Comparison of ENCODE assay signal across 1 cellular context in genomic region chr7:108211382-108212201, GRCh38.
TF ChIP-seq lines count a peak whose summit lies in the region.

No MANE protein-coding gene starts in this region.

TF ChIP-seq in HCT116, 20 proteins besides CTCF, POLR2A, EP300 and RAD21 (continued from another document):
- TF ChIP-seq REST (IDR thresholded peaks at IDR 0.05; ENCODE audit: low read depth) (no peak), EZH2phosphoT487 (IDR thresholded peaks at IDR 0.05; ENCODE audit: borderline replicate concordance) (no peak), YY1 (IDR thresholded peaks at IDR 0.05; ENCODE audit: extremely low read depth, insufficient replicate concordance, low read depth, low read length) (no peak), FOSL1 (IDR thresholded peaks at IDR 0.05; ENCODE audit: low read depth) (peak; percentile 58), ZBTB33 (IDR thresholded peaks at IDR 0.05; ENCODE audit: extremely low read depth, insufficient replicate concordance, low read length) (no peak), CEBPB (IDR thresholded peaks at IDR 0.05; ENCODE audit: low read depth) (no peak), MAX (IDR thresholded peaks at IDR 0.05) (no peak), ZFX (IDR thresholded peaks at IDR 0.05) (peak; percentile 64), ZNF274 (IDR thresholded peaks at IDR 0.05; ENCODE audit: low read depth, low read length) (no peak), CBX3 (IDR thresholded peaks at IDR 0.05; ENCODE audit: low read depth) (0 out of 2 replicates have a peak, but pooled peaks have one; percentile 30)
